In genomic region chr19:45217957-45218334, GRCh38 we compare ENCODE assay signal across 2 cellular contexts.
TF ChIP-seq lines count a peak whose summit lies in the region.

No MANE protein-coding gene starts in this region.

TF ChIP-seq in SK-N-SH treated with all-trans-retinoic acid at 6 μM for 48 hours, 23 proteins besides CTCF, POLR2A, EP300 and RAD21 (continued from another document):
- no peak for TF ChIP-seq TSHZ2 (CRISPR knock-in tag; IDR thresholded peaks at IDR 0.05)
- TF ChIP-seq ZC3H10 (CRISPR knock-in tag; IDR thresholded peaks at IDR 0.05), result no peak
- no peak for TF ChIP-seq POU6F1 (CRISPR knock-in tag; IDR thresholded peaks at IDR 0.05; ENCODE audit: borderline replicate concordance, low read depth)
- no peak for TF ChIP-seq RARB (CRISPR knock-in tag; IDR thresholded peaks at IDR 0.05)
- no peak for TF ChIP-seq ZFP30 (CRISPR knock-in tag; IDR thresholded peaks at IDR 0.05)
- no peak for TF ChIP-seq ZFP3 (CRISPR knock-in tag; IDR thresholded peaks at IDR 0.05)
- no peak for TF ChIP-seq TCF4 (CRISPR knock-in tag; IDR thresholded peaks at IDR 0.05; ENCODE audit: borderline replicate concordance)
- TF ChIP-seq BACH2 (CRISPR knock-in tag; IDR thresholded peaks at IDR 0.05; ENCODE audit: borderline replicate concordance), result no peak
- no peak for TF ChIP-seq CREB5 (CRISPR knock-in tag; IDR thresholded peaks at IDR 0.05; ENCODE audit: low read depth)
- no peak for TF ChIP-seq SNAI2 (CRISPR knock-in tag; IDR thresholded peaks at IDR 0.05)
- TF ChIP-seq CSDC2 (CRISPR knock-in tag; IDR thresholded peaks at IDR 0.05), result no peak
- TF ChIP-seq PATZ1 (CRISPR knock-in tag; IDR thresholded peaks at IDR 0.05; ENCODE audit: borderline replicate concordance), result no peak
- TF ChIP-seq ARNTL (CRISPR knock-in tag; IDR thresholded peaks at IDR 0.05; ENCODE audit: borderline replicate concordance, low read depth), result no peak

TF ChIP-seq in WTC11, 78 proteins besides CTCF, POLR2A, EP300 and RAD21 (continued from another document):
- TF ChIP-seq ZNF281 (CRISPR knock-in tag; IDR thresholded peaks at IDR 0.05) (no peak), FOXK1 (CRISPR knock-in tag; IDR thresholded peaks at IDR 0.05) (no peak), TEAD4 (CRISPR knock-in tag; IDR thresholded peaks at IDR 0.05) (no peak)
